Comparison of ENCODE assay signal across 19 cellular contexts in the genomic region with DNA sequence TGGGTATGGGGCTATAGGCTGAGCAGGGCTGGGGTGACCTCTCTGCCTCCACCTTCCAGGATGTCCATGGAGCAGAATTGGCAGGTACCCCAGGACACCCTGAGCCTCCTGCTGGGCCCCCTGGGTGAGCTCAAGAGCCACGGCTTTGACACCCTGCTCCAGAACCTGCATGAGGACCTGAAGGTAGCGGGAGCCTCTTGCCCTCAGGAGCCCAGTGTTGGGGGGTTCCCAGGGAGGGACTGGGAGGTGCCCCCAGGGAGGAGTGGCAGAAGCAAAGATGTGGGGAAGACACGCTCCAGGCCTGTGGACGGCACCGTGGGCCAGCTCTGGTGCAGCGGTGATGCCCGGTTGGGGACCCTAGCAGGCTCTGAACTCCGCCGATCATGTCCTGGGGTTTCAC. TPM values are rescaled to one million over a fixed set of nuclear protein-coding genes. Genes with fewer than 3 reads are reported as not detected.
DNase-seq lines count a peak whose midpoint lies in the region; ATAC-seq and TF ChIP-seq lines count a peak whose summit lies in the region.
"Had no signal": no experiment of that assay in that cellular context is flagged by ENCODE, and none has a peak within 500 bp of the region (broad histone marks: within the 10 kb centered on the region; RNA-seq: fewer than 3 reads in every experiment).

No MANE protein-coding gene starts in this region.

- H3K27ac Mint-ChIP-seq in MCF 10A (ENCODE audit: low read depth, unreplicated experiment) (no peak overlapping the region), osteocyte (ENCODE audit: unreplicated experiment) (peak overlapping the region; percentile 88)
- H3K27ac Mint-ChIP-seq: GM23338 had no signal

- no peak overlapping the region for H3K4me3 Mint-ChIP-seq in MCF 10A (ENCODE audit: unreplicated experiment)
- H3K4me3 Mint-ChIP-seq in osteocyte (ENCODE audit: unreplicated experiment), result no peak overlapping the region
- H3K4me3 Mint-ChIP-seq: CD4-positive, alpha-beta memory T cell; GM23338 had no signal

- peaks cover 43% of the 10 kb centered on the region for H3K4me1 Mint-ChIP-seq in MCF 10A (ENCODE audit: insufficient read depth, unreplicated experiment)
- H3K4me1 Mint-ChIP-seq in osteocyte (ENCODE audit: unreplicated experiment), result peaks cover 55% of the 10 kb centered on the region
- H3K4me1 Mint-ChIP-seq: CD4-positive, alpha-beta memory T cell had no signal

- H3K36me3 Mint-ChIP-seq in MCF 10A (ENCODE audit: insufficient read depth, unreplicated experiment) (peaks cover 5% of the 10 kb centered on the region), osteocyte (ENCODE audit: unreplicated experiment) (no peaks in the 10 kb centered on the region)
- H3K36me3 Mint-ChIP-seq: CD4-positive, alpha-beta memory T cell had no signal

- no peaks in the 10 kb centered on the region for H3K27me3 ChIP-seq in breast epithelium
- no peaks in the 10 kb centered on the region for H3K27me3 ChIP-seq in esophagus squamous epithelium
- H3K27me3 ChIP-seq in GM23248 (replicated peaks; ENCODE audit: insufficient read depth), result no peaks in the 10 kb centered on the region
- H3K27me3 ChIP-seq: MG63 had no signal

- no peaks in the 10 kb centered on the region for H3K9me3 ChIP-seq in breast epithelium
- H3K9me3 ChIP-seq in esophagus squamous epithelium, result no peaks in the 10 kb centered on the region
- H3K9me3 ChIP-seq in GM23248 (ENCODE audit: low read depth), result no peaks in the 10 kb centered on the region
- H3K9me3 ChIP-seq: BE2C, MG63 had no signal

- no peak overlapping the region for H3K9ac ChIP-seq in GM23248
- H3K9ac ChIP-seq: KMS-11 had no signal

- TF ChIP-seq CTCF in breast epithelium (IDR thresholded peaks at IDR 0.05), result no peak
- TF ChIP-seq CTCF in MCF 10A (IDR thresholded peaks at IDR 0.05; ENCODE audit: unreplicated experiment), result no peak
- no peak for TF ChIP-seq CTCF in esophagus squamous epithelium (IDR thresholded peaks at IDR 0.05)
- no peak for TF ChIP-seq CTCF in osteocyte (IDR thresholded peaks at IDR 0.05)
- TF ChIP-seq CTCF in GM13977 (IDR thresholded peaks at IDR 0.05; ENCODE audit: extremely low read depth, insufficient read depth, missing control alignments), result no peak

- no peaks in the 10 kb centered on the region for H3K9me3 Mint-ChIP-seq in MCF 10A (ENCODE audit: unreplicated experiment)
- no peaks in the 10 kb centered on the region for H3K9me3 Mint-ChIP-seq in osteocyte (ENCODE audit: unreplicated experiment)
- H3K9me3 Mint-ChIP-seq: CD4-positive, alpha-beta memory T cell; GM23338 had no signal

- no peaks in the 10 kb centered on the region for H3K27me3 Mint-ChIP-seq in MCF 10A (ENCODE audit: insufficient read depth, unreplicated experiment)
- H3K27me3 Mint-ChIP-seq in osteocyte (ENCODE audit: unreplicated experiment), result no peaks in the 10 kb centered on the region

- DNase-seq in breast epithelium (ENCODE audit: low spot score in 2 of 2), result no peak
- DNase-seq in MCF 10A (ENCODE audit: unreplicated experiment), result no peak
- no peak for DNase-seq in esophagus squamous epithelium (lab: John Stamatoyannopoulos, UW)
- DNase-seq in osteocyte (ENCODE audit: extremely low spot score, unreplicated experiment), result no peak
- no peak for DNase-seq in retina
- DNase-seq in GM23248, result no peak
- DNase-seq in GM13977 (ENCODE audit: low spot score), result no peak
- DNase-seq: 8988T; BE2C; CD4-positive, alpha-beta memory T cell; DMS79; NCI-H2081 treated with DMSO at 0.1 percent for 48 hours; NCI-H510A; NCI-H82 had no signal

- no peak for TF ChIP-seq POLR2A in breast epithelium (IDR thresholded peaks at IDR 0.05)
- no peak for TF ChIP-seq POLR2A in esophagus squamous epithelium (IDR thresholded peaks at IDR 0.05)

- 82% methylated on average over 2 of the region's 9 CpGs; no CpG with 5 or more reads in 1 of the 2 donors for WGBS in esophagus squamous epithelium, 2 donors
- 96 to 100% methylated on average over 9 of the region's 9 CpGs for WGBS in GM23248 (ENCODE audit: low coverage in 1 of 2, low lambda C conversion rate in 2 of 2, missing lambda C conversion rate in 2 of 2), 2 experiments

- CTCF ChIA-PET in MCF 10A (lab: Yijun Ruan, JAX), result interaction anchor here (0.5 to 7.3 kb wide), 2 partner anchors 26 to 693 kb away, joined by 3 to 50 read pairs; no protein-coding TSS in a partner anchor

- no peaks in the 10 kb centered on the region for H4K20me1 ChIP-seq in GM23248 (ENCODE audit: insufficient read depth)

- no peaks in the 10 kb centered on the region for H3F3A ChIP-seq in GM23248 (ENCODE audit: insufficient read depth)

- no peak overlapping the region for H3K4me2 ChIP-seq in GM23248 (ENCODE audit: unreplicated experiment)
- H3K4me2 ChIP-seq: GM23338, KMS-11 had no signal

- H3K79me2 ChIP-seq in GM23248 (ENCODE audit: insufficient read depth), result no peaks in the 10 kb centered on the region

- in situ Hi-C loops in GM23248 (cut with MboI) (no loop called here), GM13977 (cut with MboI; ENCODE audit: low pct_unique_long_range_greater_than_20kb, low sequenced_read_pairs, unreplicated experiment) (no loop called here)

- H3K4me3 ChIP-seq in breast epithelium (no peak overlapping the region), esophagus squamous epithelium (no peak overlapping the region), GM23248 (no peak overlapping the region)
- H3K4me3 ChIP-seq: GM23338, MG63 had no signal

- no peaks in the 10 kb centered on the region for H3K9me2 ChIP-seq in GM23248 (ENCODE audit: insufficient read depth)

- no peak for ATAC-seq in HG02884 (IDR thresholded peaks at IDR 0.05; ENCODE audit: unreplicated experiment)
- ATAC-seq: GM23338, PC-3 had no signal

- intact Hi-C loops in breast epithelium (cut with DNase I; ENCODE audit: low total_unique reads), result no loop called here
- intact Hi-C loops in MCF 10A (cut with micrococcal nuclease), result no loop called here
- intact Hi-C loops in esophagus squamous epithelium (cut with DNase I), result no loop called here

- peaks cover 2 to 44% of the 10 kb centered on the region in 2 donors for H3K4me1 ChIP-seq in breast epithelium
- H3K4me1 ChIP-seq in esophagus squamous epithelium, result peaks cover 55 to 72% (median 60%) of the 10 kb centered on the region in 3 donors
- 0 out of 2 replicates have a peak, but pooled peaks cover under 1% of the 10 kb centered on the region for H3K4me1 ChIP-seq in GM23248 (ENCODE audit: insufficient read depth)

- H3K36me3 ChIP-seq in breast epithelium, result no peaks in the 10 kb centered on the region
- H3K36me3 ChIP-seq in esophagus squamous epithelium, result peaks cover 10 to 69% (median 16%) of the 10 kb centered on the region in 3 donors
- no peaks in the 10 kb centered on the region for H3K36me3 ChIP-seq in GM23248 (ENCODE audit: low read depth)
- H3K36me3 ChIP-seq: BE2C had no signal

- H3K27ac ChIP-seq in breast epithelium, result peak overlapping the region; percentile 86 to 92
- H3K27ac ChIP-seq in esophagus squamous epithelium, result peak overlapping the region; percentile 56 to 86 (median 78)
- H3K27ac ChIP-seq in GM23248, result no peak overlapping the region
- H3K27ac ChIP-seq: KMS-11 had no signal

- POLR2A ChIA-PET in MCF 10A (lab: Yijun Ruan, JAX), result interaction anchor here (0.7 to 1.6 kb wide), 4 partner anchors 12 to 150 kb away, joined by 3 to 6 read pairs (median 5); no protein-coding TSS in a partner anchor

- no TSS peak for BruUV-seq in MCF 10A (replicated peaks; lab: Mats Ljungman, UMichigan)

- H2AFZ ChIP-seq in GM23248, result no peak overlapping the region
- H2AFZ ChIP-seq: GM23338 had no signal

RNA-seq across cellular contexts. Expression of a gene that starts 8.3 kb away (rescaled TPM):
- 10 to 100 TPM; 43.6 to 76.5 (median 60.0) TPM for total RNA-seq in breast epithelium
- 17.9 and 19.1 TPM in 2 replicates for total RNA-seq in MCF 10A (2022)
- 100 to 1,000 TPM in 3 of 4 donors, 10 to 100 TPM in 1; 36.6 to 163 (median 130) TPM for total RNA-seq in esophagus squamous epithelium
- 1.3 and 2.9 TPM in 2 replicates for total RNA-seq in osteocyte
- 45.0 and 51.8 TPM in 2 replicates for total RNA-seq in GM23248 (2014; rRNA removed; shearing (Covaris generic))
- 9.2 and 9.6 TPM in 2 replicates for polyA plus RNA-seq in GM23248 (2016; fragmentation: Nextera tagmentation; extraction: Ambion mirVana)
- polyA plus RNA-seq: CD4-positive, alpha-beta memory T cell had no signal

RNA-seq across cellular contexts. Expression of a gene that starts 37.1 kb away (rescaled TPM):
- total RNA-seq in breast epithelium, result 1 to 10 TPM in 1 of 3 donors, under 1 TPM in 1, not detected in 1; 0.66 to 1.0 TPM
- total RNA-seq in MCF 10A (2022), result not detected in 2 replicates
- under 1 TPM in 1 of 4 donors, not detected in 3; 1.00 TPM for total RNA-seq in esophagus squamous epithelium
- 0.86 TPM in 1 of 2 replicates, not detected in the other for total RNA-seq in osteocyte
- total RNA-seq in GM23248 (2014; rRNA removed; shearing (Covaris generic)), result not detected in 2 replicates
- polyA plus RNA-seq in GM23248 (2016; fragmentation: Nextera tagmentation; extraction: Ambion mirVana), result not detected in 2 replicates
- total RNA-seq: CD4-positive, alpha-beta memory T cell; GM23338 had no signal
- polyA plus RNA-seq: CD4-positive, alpha-beta memory T cell; GM23338 had no signal

RNA-seq across cellular contexts. Expression of a gene that starts 47.6 kb away (rescaled TPM):
- total RNA-seq in breast epithelium (not detected), MCF 10A (2022) (not detected in 2 replicates), esophagus squamous epithelium (1 to 10 TPM in 1 of 4 donors, not detected in 3; 1.1 TPM), osteocyte (not detected in 2 replicates)
- total RNA-seq in GM23248 (2014; rRNA removed; shearing (Covaris generic)), result not detected in 2 replicates
- polyA plus RNA-seq in GM23248 (2016; fragmentation: Nextera tagmentation; extraction: Ambion mirVana), result not detected in 2 replicates
- total RNA-seq: CD4-positive, alpha-beta memory T cell; GM23338; PC-3 had no signal
- polyA plus RNA-seq: CD4-positive, alpha-beta memory T cell; GM23338 had no signal
